In genomic region chr1:157483635-157484034, GRCh38 we compare ENCODE assay signal across 27 cellular contexts.
A peak's percentile ranks its signal among the peaks of the same experiment; 100 is the strongest.
DNase-seq lines count a peak whose midpoint lies in the region; TF ChIP-seq lines count a peak whose summit lies in the region.
"Had no signal": no experiment of that assay in that cellular context is flagged by ENCODE, and none has a peak within 500 bp of the region (broad histone marks: within the 10 kb centered on the region; RNA-seq: fewer than 3 reads in every experiment).

No MANE protein-coding gene starts in this region.

- H3K4me3 ChIP-seq in neural cell (ENCODE audit: low read length): no peak overlapping the region
- H3K4me3 ChIP-seq: A549; BLaER1; BLaER1 treated with 17β-estradiol and CSF1 and Interleukin-3, amounts not matched to agents 10 nM and 100 nM had no signal

- no peak for TF ChIP-seq RAD21 in neural cell (conservative IDR thresholded peaks at IDR 0.05)

- no peaks in the 10 kb centered on the region for H3K27me3 ChIP-seq in neural cell (ENCODE audit: insufficient read depth, low read depth, low read length)
- H3K27me3 ChIP-seq: BE2C; BLaER1; BLaER1 treated with 17β-estradiol and CSF1 and Interleukin-3, amounts not matched to agents 10 nM and 100 nM had no signal

- no peaks in the 10 kb centered on the region for H3K36me3 ChIP-seq in neural cell (ENCODE audit: insufficient read depth, low read length)
- H3K36me3 ChIP-seq: BE2C, BLaER1 had no signal

- H3K9ac ChIP-seq in neural cell (ENCODE audit: low read length): no peak overlapping the region
- H3K9ac ChIP-seq: BLaER1; BLaER1 treated with 17β-estradiol and CSF1 and Interleukin-3, amounts not matched to agents 10 nM and 100 nM had no signal

- no peak for DNase-seq in T-helper 2 cell
- DNase-seq: 8988T; ACHN; AML-193; BE2C; C1 segment of cervical spinal cord; Caco-2; Calu3; CD4-positive, alpha-beta memory T cell; CD4-positive, alpha-beta T cell; CD4-positive, CD25-positive, alpha-beta regulatory T cell; CD8-positive, alpha-beta memory T cell; CD8-positive, alpha-beta T cell; COR-L47; DMS 273 treated with DMSO at 0.1 percent for 48 hours; DMS153; DMS53; DMS79; DMS79 treated with DMSO at 0.1 percent for 48 hours; DND-41; EL had no signal

- H3K27ac ChIP-seq in neural cell (ENCODE audit: low read length): peak overlapping the region; percentile 54
- H3K27ac ChIP-seq: 22Rv1; A549; BLaER1; BLaER1 treated with 17β-estradiol and CSF1 and Interleukin-3, amounts not matched to agents 10 nM and 100 nM; C4-2B had no signal

- no peak overlapping the region for H2AFZ ChIP-seq in neural cell (ENCODE audit: low read depth, low read length)

- H3K4me2 ChIP-seq in neural cell (ENCODE audit: low read length): no peak overlapping the region
- H3K4me2 ChIP-seq: A549; BLaER1; BLaER1 treated with 17β-estradiol and CSF1 and Interleukin-3, amounts not matched to agents 10 nM and 100 nM had no signal

- TF ChIP-seq EP300 in neural cell (conservative IDR thresholded peaks at IDR 0.05; ENCODE audit: poor library complexity, severe bottlenecking): peak; percentile 88

- TF ChIP-seq CTCF in neural cell (IDR thresholded peaks at IDR 0.05; ENCODE audit: poor library complexity, severe bottlenecking): no peak

- H3K9me2 ChIP-seq in neural cell (ENCODE audit: insufficient read depth, low read length): no peaks in the 10 kb centered on the region

- H3F3A ChIP-seq in neural cell (ENCODE audit: insufficient read depth, low read length, poor library complexity, severe bottlenecking): no peaks in the 10 kb centered on the region

- H3K79me2 ChIP-seq in neural cell (replicated peaks; ENCODE audit: insufficient read depth, low read length): no peaks in the 10 kb centered on the region

- H3K9me3 ChIP-seq in neural cell (ENCODE audit: low read length): peaks cover under 1% of the 10 kb centered on the region
- H3K9me3 ChIP-seq: A549, BE2C had no signal

- no peaks in the 10 kb centered on the region for H4K20me1 ChIP-seq in neural cell (ENCODE audit: insufficient read depth)
- H4K20me1 ChIP-seq: BLaER1; BLaER1 treated with 17β-estradiol and CSF1 and Interleukin-3, amounts not matched to agents 10 nM and 100 nM had no signal

TF ChIP-seq in neural cell, 6 proteins besides CTCF, POLR2A, EP300 and RAD21:
- TF ChIP-seq REST (IDR thresholded peaks at IDR 0.05; ENCODE audit: borderline replicate concordance): peak; percentile 88
- no peak for TF ChIP-seq EZH2 (IDR thresholded peaks at IDR 0.05; ENCODE audit: borderline replicate concordance, insufficient read depth, low read length, poor library complexity, severe bottlenecking)
- TF ChIP-seq POLR2AphosphoS5 (IDR thresholded peaks at IDR 0.05): peak; percentile 61
- no peak for TF ChIP-seq MXI1 (conservative IDR thresholded peaks at IDR 0.05; ENCODE audit: poor library complexity, severe bottlenecking)
- no peak for TF ChIP-seq TAF1 (IDR thresholded peaks at IDR 0.05; ENCODE audit: low read depth)
